ENCODE assay signal across 6 cellular contexts in genomic region chr17:75110307-75110937, GRCh38. TPM values are rescaled to one million over a fixed set of nuclear protein-coding genes. Genes with fewer than 3 reads are reported as not detected.
DNase-seq lines count a peak whose midpoint lies in the region; ATAC-seq, FAIRE-seq and TF ChIP-seq lines count a peak whose summit lies in the region.

No MANE protein-coding gene starts in this region.

- H3K9me3 ChIP-seq in GM12878 (replicated peaks; ENCODE audit: control insufficient read depth, insufficient read depth, low read length): no peaks in the 10 kb centered on the region

- H3K79me2 ChIP-seq in GM12878 (ENCODE audit: control insufficient read depth, insufficient read depth, low read length): peaks cover 15% of the 10 kb centered on the region

- ATAC-seq in GM12878 (no peak), natural killer cell (no peak)

- H3K4me1 ChIP-seq in GM12878 (ENCODE audit: control insufficient read depth, insufficient read depth, low read length): peaks cover 29% of the 10 kb centered on the region

- intact Hi-C loops in GM12878 (cut with micrococcal nuclease; ENCODE audit: unreplicated experiment): loop anchor here (5.0 kb wide), 2 partner anchors 148 to 302 kb away; no protein-coding TSS in a partner anchor
- intact Hi-C loops in natural killer cell (cut with micrococcal nuclease): loop anchor here (5.0 kb wide), 1 partner anchor 42 kb away; the partner anchor contains the start of gene JPT1

- TF ChIP-seq CTCF in LNCaP clone FGC (IDR thresholded peaks at IDR 0.05; ENCODE audit: control insufficient read depth, extremely low read depth, insufficient read depth) (no peak), GM12878 (IDR thresholded peaks at IDR 0.05 in 2 of 3, conservative IDR thresholded peaks at IDR 0.05 in 1 of 3; ENCODE audit: control insufficient read depth in 2 of 3, extremely low read depth in 1 of 3, insufficient read depth in 1 of 3, low read depth in 3 of 3, low read length in 3 of 3) (no peak), natural killer cell (IDR thresholded peaks at IDR 0.05) (no peak), D721Med (IDR thresholded peaks at IDR 0.05; ENCODE audit: insufficient read depth, missing control alignments) (no peak)

- no peak for FAIRE-seq in GM12878 (lab: Jason Lieb, UNC)
- FAIRE-seq in D721Med (lab: Jason Lieb, UNC): no peak

- SMC1A ChIA-PET in GM12878 (lab: Charles Lee; ENCODE audit: uncharacterized antibody, unreplicated experiment): interaction anchor here (0.7 to 8.1 kb wide), 9 partner anchors 21 to 95 kb away, joined by 3 to 134 read pairs (median 3); partner anchors contain the start of genes NT5C and NUP85

- H4K20me1 ChIP-seq in GM12878 (ENCODE audit: control insufficient read depth, insufficient read depth): no peaks in the 10 kb centered on the region

- peaks cover 0 to 3% of the 10 kb centered on the region in 2 experiments; a peak in 1 of 4 replicates for H3K36me3 ChIP-seq in GM12878 (ENCODE audit: control insufficient read depth in 2 of 2, insufficient read depth in 2 of 2, low read length in 1 of 2)

- POLR2A ChIA-PET in GM12878 (lab: Charles Lee): interaction anchor here (0.5 to 3.5 kb wide), 12 partner anchors 8 to 178 kb away, joined by 3 to 11 read pairs (median 4); partner anchors contain the start of genes MRPL58 and NT5C

- H3K9me3 Mint-ChIP-seq in natural killer cell: no peaks in the 10 kb centered on the region

- H2AFZ ChIP-seq in GM12878 (ENCODE audit: control insufficient read depth, low read depth, low read length): peak overlapping the region; percentile 77

- H3K27ac ChIP-seq in GM12878 (ENCODE audit: control insufficient read depth, insufficient read depth): peak overlapping the region; percentile 28

- WGBS in GM12878 (ENCODE audit: insufficient coverage, insufficient replicate concordance, low lambda C conversion rate, missing lambda C conversion rate): 22% methylated on average over 33 of the region's 34 CpGs

- in situ Hi-C loops in GM12878 (cut with MboI): loop anchor here (5.0 kb wide), 1 partner anchor 92 kb away; no protein-coding TSS in a partner anchor

- TF ChIP-seq POLR2A in GM12878 (IDR thresholded peaks at IDR 0.05; ENCODE audit: low read depth, low read length): no peak

- H3K4me3 ChIP-seq in LNCaP clone FGC (ENCODE audit: low read depth, low read length): peak overlapping the region; percentile 80
- H3K4me3 ChIP-seq in GM12878: peak overlapping the region; percentile 97

- peak overlapping the region; percentile 97 for H3K4me2 ChIP-seq in GM12878 (ENCODE audit: control insufficient read depth, insufficient read depth)

- no peak for TF ChIP-seq RAD21 in GM12878 (IDR thresholded peaks at IDR 0.05; ENCODE audit: insufficient read depth, low read depth, low read length)

- peak overlapping the region; percentile 71 for H3K9ac ChIP-seq in GM12878 (ENCODE audit: control insufficient read depth, insufficient read depth, low read length)

- H3K27ac Mint-ChIP-seq in natural killer cell: peak overlapping the region; percentile 74 to 79

- CTCF ChIA-PET in GM12878 (lab: Yijun Ruan, JAX): interaction anchor here (0.7 to 9.3 kb wide), 11 partner anchors 23 to 302 kb away, joined by 3 to 293 read pairs (median 6); partner anchors contain the start of genes MRPL58, NT5C and NUP85

- H3K27me3 Mint-ChIP-seq in natural killer cell (ENCODE audit: low read depth in 2 of 2): no peaks in the 10 kb centered on the region

- H3K4me1 Mint-ChIP-seq in natural killer cell: peaks cover 36 to 40% of the 10 kb centered on the region in 2 donors

- BruUV-seq in GM12878 (replicated peaks; lab: Mats Ljungman, UMichigan): no TSS peak

- RAD21 ChIA-PET in GM12878 (lab: Charles Lee; ENCODE audit: unreplicated experiment): interaction anchor here (0.6 to 5.5 kb wide), 12 partner anchors 9 to 345 kb away, joined by 3 to 131 read pairs (median 4); partner anchors contain the start of genes NT5C and NUP85

- H3K27me3 ChIP-seq in GM12878 (replicated peaks in 1 of 2; ENCODE audit: control insufficient read depth in 2 of 2, insufficient read depth in 2 of 2, low read length in 1 of 2): no peaks in the 10 kb centered on the region; a peak in 1 of 4 replicates

- TF ChIP-seq EP300 in GM12878 (IDR thresholded peaks at IDR 0.05; ENCODE audit: borderline replicate concordance in 1 of 2, control insufficient read depth in 1 of 2, low read depth in 2 of 2, low read length in 2 of 2): no peak

- DNase-seq in LNCaP clone FGC (ENCODE audit: low read depth) (no peak), GM12878 (ENCODE audit: low read depth, low spot score) (no peak), natural killer cell (no peak), NCI-H2107 (lab: John Stamatoyannopoulos, UW) (no peak), D721Med (ENCODE audit: insufficient read length, low spot score) (no peak), SK-N-DZ (ENCODE audit: low spot score) (no peak)

- peak overlapping the region; percentile 88 for H3K4me3 Mint-ChIP-seq in natural killer cell

- no peaks in the 10 kb centered on the region for H3K36me3 Mint-ChIP-seq in natural killer cell

RNA-seq across cellular contexts. Expression of gene ARMC7, which starts 0.7 kb away (rescaled TPM):
- 11.3 and 11.4 TPM in 2 replicates for total RNA-seq in GM12878 (2013; cell fraction: nucleolus; rRNA removed)
- total RNA-seq in GM12878 (2014; rRNA removed) (5.6 and 6.1 TPM in 2 replicates), GM12878 (2014; rRNA removed; fragmentation: Illumina TruSeq; extraction: Trizol) (4.1 and 5.6 TPM in 2 replicates), GM12878 (2021) (11.6 and 11.7 TPM in 2 replicates), natural killer cell (10 to 100 TPM in 2 of 3 donors, 1 to 10 TPM in 1; 9.3 to 18.6 (median 11.3) TPM)
- polyA plus RNA-seq in GM12878 (2011; ENCODE audit: low read depth): 4.5 TPM
- polyA plus RNA-seq in GM12878 (2011; rRNA removed) (2.4 and 5.2 TPM in 2 replicates), GM12878 (2014; fragmentation: Illumina TruSeq; extraction: Trizol) (2.9 and 6.5 TPM in 2 replicates), GM12878 (2014; fragmentation: Nextera tagmentation; extraction: Ambion mirVana) (1 to 10 TPM; 1.5 to 4.3 TPM), GM12878 (2014; rRNA removed) (6.9 and 10.9 TPM in 2 replicates), GM12878 (2016; fragmentation: Nextera tagmentation; extraction: Ambion mirVana) (10 to 100 TPM; 15.7 to 19.8 TPM)
- 9.5 and 11.2 TPM in 2 replicates for polyA plus RNA-seq in GM12878 (2011; cell fraction: cytosol; rRNA removed)
- 8.6 and 10.6 TPM in 2 replicates for polyA plus RNA-seq in GM12878 (2011; cell fraction: nucleus; rRNA removed)
- 9.2 and 11.8 TPM in 2 replicates for polyA plus RNA-seq in GM12878 (2012)
- polyA minus RNA-seq in GM12878 (2011; rRNA and poly(A)+ RNA removed): 7.3 and 10.3 TPM in 2 replicates
- 3.5 and 6.9 TPM in 2 replicates for polyA minus RNA-seq in GM12878 (2011; cell fraction: cytosol; rRNA and poly(A)+ RNA removed)
- 5.9 and 11.0 TPM in 2 replicates for polyA minus RNA-seq in GM12878 (2011; cell fraction: nucleus; rRNA and poly(A)+ RNA removed)
- polyA plus RNA-seq in SK-N-DZ (2014; cell fraction: cytosol; rRNA removed): 4.0 and 7.4 TPM in 2 replicates
- polyA plus RNA-seq in SK-N-DZ (2014; cell fraction: nucleus; rRNA removed): 2.3 and 3.0 TPM in 2 replicates

RNA-seq across cellular contexts. Expression of gene NT5C, which starts 21.1 kb away (rescaled TPM):
- 22.0 and 36.6 TPM in 2 replicates for total RNA-seq in GM12878 (2013; cell fraction: nucleolus; rRNA removed)
- total RNA-seq in GM12878 (2014; rRNA removed): 115 and 144 TPM in 2 replicates
- total RNA-seq in GM12878 (2014; rRNA removed; fragmentation: Illumina TruSeq; extraction: Trizol): 41.6 and 43.7 TPM in 2 replicates
- total RNA-seq in GM12878 (2021): 86.3 and 88.5 TPM in 2 replicates
- polyA plus RNA-seq in GM12878 (2011; ENCODE audit: low read depth): 15.1 TPM
- polyA plus RNA-seq in GM12878 (2011; rRNA removed): 17.4 and 40.2 TPM in 2 replicates
- 45.1 and 76.6 TPM in 2 replicates for polyA plus RNA-seq in GM12878 (2011; cell fraction: cytosol; rRNA removed)
- polyA plus RNA-seq in GM12878 (2011; cell fraction: nucleus; rRNA removed): 82.6 and 87.6 TPM in 2 replicates
- 49.7 and 55.2 TPM in 2 replicates for polyA plus RNA-seq in GM12878 (2012)
- 10.4 and 24.2 TPM in 2 replicates for polyA plus RNA-seq in GM12878 (2014; fragmentation: Illumina TruSeq; extraction: Trizol)
- 1 to 10 TPM; 3.7 to 9.8 TPM for polyA plus RNA-seq in GM12878 (2014; fragmentation: Nextera tagmentation; extraction: Ambion mirVana)
- polyA plus RNA-seq in GM12878 (2014; rRNA removed): 158 and 188 TPM in 2 replicates
- polyA plus RNA-seq in GM12878 (2016; fragmentation: Nextera tagmentation; extraction: Ambion mirVana): 100 to 1,000 TPM; 116 to 129 TPM
- polyA minus RNA-seq in GM12878 (2011; rRNA and poly(A)+ RNA removed): 10.6 and 15.4 TPM in 2 replicates
- polyA minus RNA-seq in GM12878 (2011; cell fraction: cytosol; rRNA and poly(A)+ RNA removed): 7.4 and 11.4 TPM in 2 replicates
- 20.4 and 32.2 TPM in 2 replicates for polyA minus RNA-seq in GM12878 (2011; cell fraction: nucleus; rRNA and poly(A)+ RNA removed)
- total RNA-seq in natural killer cell: 10 to 100 TPM; 58.1 to 67.4 (median 61.2) TPM
- polyA plus RNA-seq in SK-N-DZ (2014; cell fraction: cytosol; rRNA removed): 134 and 151 TPM in 2 replicates
- polyA plus RNA-seq in SK-N-DZ (2014; cell fraction: nucleus; rRNA removed): 591 and 629 TPM in 2 replicates

RNA-seq across cellular contexts. Expression of gene SLC16A5, which starts 22.7 kb away (rescaled TPM):
- total RNA-seq in GM12878 (2013; cell fraction: nucleolus; rRNA removed): 4.4 and 6.6 TPM in 2 replicates
- total RNA-seq in GM12878 (2014; rRNA removed) (0.76 and 1.2 TPM in 2 replicates), GM12878 (2014; rRNA removed; fragmentation: Illumina TruSeq; extraction: Trizol) (0.88 and 0.94 TPM in 2 replicates), GM12878 (2021) (3.1 and 3.4 TPM in 2 replicates), natural killer cell (10 to 100 TPM in 1 of 3 donors, 1 to 10 TPM in 2; 6.3 to 11.2 (median 10.0) TPM)
- polyA plus RNA-seq in GM12878 (2011; ENCODE audit: low read depth): 0.83 TPM
- polyA plus RNA-seq in GM12878 (2011; rRNA removed) (0.17 and 0.30 TPM in 2 replicates), GM12878 (2014; fragmentation: Illumina TruSeq; extraction: Trizol) (0.17 and 0.84 TPM in 2 replicates), GM12878 (2014; fragmentation: Nextera tagmentation; extraction: Ambion mirVana) (under 1 TPM; 0.03 to 0.16 TPM), GM12878 (2014; rRNA removed) (2.4 and 3.0 TPM in 2 replicates), GM12878 (2016; fragmentation: Nextera tagmentation; extraction: Ambion mirVana) (1 to 10 TPM in 1 of 2 experiments, under 1 TPM in 1; 0.98 to 1.0 TPM)
- polyA plus RNA-seq in GM12878 (2011; cell fraction: cytosol; rRNA removed): 0.57 and 0.84 TPM in 2 replicates
- polyA plus RNA-seq in GM12878 (2011; cell fraction: nucleus; rRNA removed): 2.8 and 2.9 TPM in 2 replicates
- polyA plus RNA-seq in GM12878 (2012): 2.9 and 4.1 TPM in 2 replicates
- polyA minus RNA-seq in GM12878 (2011; rRNA and poly(A)+ RNA removed): 0.22 and 0.41 TPM in 2 replicates
- 0.53 and 0.94 TPM in 2 replicates for polyA minus RNA-seq in GM12878 (2011; cell fraction: cytosol; rRNA and poly(A)+ RNA removed)
- 0.73 and 0.96 TPM in 2 replicates for polyA minus RNA-seq in GM12878 (2011; cell fraction: nucleus; rRNA and poly(A)+ RNA removed)
- not detected in 2 replicates for polyA plus RNA-seq in SK-N-DZ (2014; cell fraction: cytosol; rRNA removed)
- polyA plus RNA-seq in SK-N-DZ (2014; cell fraction: nucleus; rRNA removed): 0.72 and 3.3 TPM in 2 replicates

RNA-seq across cellular contexts. Expression of gene JPT1, which starts 43.9 kb away (rescaled TPM):
- total RNA-seq in GM12878 (2013; cell fraction: nucleolus; rRNA removed): 43.4 and 56.9 TPM in 2 replicates
- total RNA-seq in GM12878 (2014; rRNA removed) (150 and 158 TPM in 2 replicates), GM12878 (2014; rRNA removed; fragmentation: Illumina TruSeq; extraction: Trizol) (324 and 357 TPM in 2 replicates), GM12878 (2021) (316 and 327 TPM in 2 replicates), natural killer cell (10 to 100 TPM; 45.0 to 54.8 (median 50.5) TPM)
- 208 TPM for polyA plus RNA-seq in GM12878 (2011; ENCODE audit: low read depth)
- polyA plus RNA-seq in GM12878 (2011; rRNA removed) (79.7 and 112 TPM in 2 replicates), GM12878 (2014; fragmentation: Illumina TruSeq; extraction: Trizol) (101 and 318 TPM in 2 replicates), GM12878 (2014; fragmentation: Nextera tagmentation; extraction: Ambion mirVana) (100 to 1,000 TPM in 1 of 2 experiments, 10 to 100 TPM in 1; 95.9 to 140 TPM), GM12878 (2014; rRNA removed) (339 and 341 TPM in 2 replicates), GM12878 (2016; fragmentation: Nextera tagmentation; extraction: Ambion mirVana) (100 to 1,000 TPM; 648 to 651 TPM)
- polyA plus RNA-seq in GM12878 (2011; cell fraction: cytosol; rRNA removed): 288 and 290 TPM in 2 replicates
- polyA plus RNA-seq in GM12878 (2011; cell fraction: nucleus; rRNA removed): 199 and 203 TPM in 2 replicates
- 277 and 284 TPM in 2 replicates for polyA plus RNA-seq in GM12878 (2012)
- 39.5 and 98.5 TPM in 2 replicates for polyA minus RNA-seq in GM12878 (2011; rRNA and poly(A)+ RNA removed)
- polyA minus RNA-seq in GM12878 (2011; cell fraction: cytosol; rRNA and poly(A)+ RNA removed): 111 and 140 TPM in 2 replicates
- 46.9 and 65.1 TPM in 2 replicates for polyA minus RNA-seq in GM12878 (2011; cell fraction: nucleus; rRNA and poly(A)+ RNA removed)
- polyA plus RNA-seq in SK-N-DZ (2014; cell fraction: cytosol; rRNA removed): 510 and 575 TPM in 2 replicates
- 348 and 374 TPM in 2 replicates for polyA plus RNA-seq in SK-N-DZ (2014; cell fraction: nucleus; rRNA removed)
